In the genomic region with DNA sequence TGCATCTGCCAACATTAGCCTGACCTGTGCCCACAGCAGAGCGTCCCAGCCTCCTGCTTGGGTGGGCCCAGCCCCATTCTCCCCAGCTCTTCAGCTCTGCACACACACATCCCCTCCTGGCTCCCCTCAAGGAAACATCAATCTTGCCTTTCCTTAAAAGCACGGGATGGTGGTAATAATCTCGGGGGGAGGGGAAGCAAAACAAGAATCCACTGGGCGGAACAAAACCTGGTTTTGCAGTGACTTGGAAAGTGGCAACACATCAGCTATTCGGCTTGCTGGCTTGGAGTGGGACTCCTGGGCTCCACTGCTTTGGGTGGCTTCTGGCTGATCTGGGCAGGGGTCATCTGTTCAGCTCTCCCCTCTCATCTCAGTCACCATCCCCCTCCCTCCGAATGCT, we compare ENCODE assay signal across 25 cellular contexts. TPM values are rescaled to one million over a fixed set of nuclear protein-coding genes. Genes with fewer than 3 reads are reported as not detected.
DNase-seq lines count a peak whose midpoint lies in the region; ATAC-seq and TF ChIP-seq lines count a peak whose summit lies in the region.
"Had no signal": no experiment of that assay in that cellular context is flagged by ENCODE, and none has a peak within 500 bp of the region (broad histone marks: within the 10 kb centered on the region; RNA-seq: fewer than 3 reads in every experiment).

No MANE protein-coding gene starts in this region.

- no peak for DNase-seq in CD4-positive, alpha-beta T cell
- DNase-seq in RWPE1 (ENCODE audit: low spot score): no peak
- no peak for DNase-seq in neural crest cell (ENCODE audit: low read depth, low spot score)
- DNase-seq in T-cell: no peak
- no peak for DNase-seq in tibial artery
- DNase-seq: activated CD8-positive, alpha-beta memory T cell treated with anti-CD3 and anti-CD28 coated beads for 24 hours; activated naive CD4-positive, alpha-beta T cell treated with anti-CD3 and anti-CD28 coated beads, Interleukin-2, amount 50 U/mL, for 16 hours; activated T-cell treated with anti-CD3 and anti-CD28 coated beads, Interleukin-2, amount 50 U/mL, for 48 hours; CD8-positive, alpha-beta memory T cell; central memory CD4-positive, alpha-beta T cell; erythroblast; foreskin fibroblast; GDM1; mesendoderm; naive thymus-derived CD4-positive, alpha-beta T cell; NCI-H1436; NCI-H510A; Peyer's patch; right cardiac atrium; stimulated activated CD4-positive, alpha-beta T cell treated with anti-CD3 and anti-CD28 coated beads, Interleukin-4, amount 100 ng/mL, for 1 hour; stimulated activated naive CD4-positive, alpha-beta T cell; T-helper 1 cell had no signal

- no peak overlapping the region for H3K4me3 ChIP-seq in tibial artery
- H3K4me3 ChIP-seq: Peyer's patch had no signal

- POLR2A ChIA-PET in CD4-positive, alpha-beta T cell (lab: Charles Lee): no interaction called here
- POLR2A ChIA-PET in RWPE1 (lab: Yijun Ruan, JAX; ENCODE audit: low non-redundant PET) (no interaction called here), T-cell (lab: Charles Lee) (no interaction called here)

- no peak overlapping the region for H3K27ac ChIP-seq in CD4-positive, alpha-beta T cell (ENCODE audit: low read depth, low read length)
- H3K27ac ChIP-seq in RWPE1 (peak overlapping the region; percentile 59), tibial artery (no peak overlapping the region)
- H3K27ac ChIP-seq: KMS-11 had no signal

- H3K27me3 Mint-ChIP-seq in CD4-positive, alpha-beta T cell: no peaks in the 10 kb centered on the region
- H3K27me3 Mint-ChIP-seq in dendritic cell treated with granulocyte-macrophage colony-stimulating factor and Interleukin-4, amounts not matched to agents 40 ng/mL and 50 ng/mL, for 4 days: no peaks in the 10 kb centered on the region
- H3K27me3 Mint-ChIP-seq in neural crest cell (ENCODE audit: low read depth): peaks cover 2% of the 10 kb centered on the region
- H3K27me3 Mint-ChIP-seq in T-cell: peaks cover 0 to 4% of the 10 kb centered on the region in 2 donors
- H3K27me3 Mint-ChIP-seq: naive thymus-derived CD4-positive, alpha-beta T cell had no signal

- CTCF ChIA-PET in CD4-positive, alpha-beta T cell (lab: Charles Lee): no interaction called here
- CTCF ChIA-PET in RWPE1 (lab: Yijun Ruan, JAX) (no interaction called here), T-cell (lab: Charles Lee) (no interaction called here)

- no peak for TF ChIP-seq CTCF in CD4-positive, alpha-beta T cell (IDR thresholded peaks at IDR 0.05)
- TF ChIP-seq CTCF in RWPE1 (conservative IDR thresholded peaks at IDR 0.05; ENCODE audit: low read depth) (no peak), neural crest cell (conservative IDR thresholded peaks at IDR 0.05) (no peak), tibial artery (IDR thresholded peaks at IDR 0.05) (no peak)

- H3K36me3 ChIP-seq in tibial artery: no peaks in the 10 kb centered on the region

- peak overlapping the region; percentile 9 for H3K4me3 Mint-ChIP-seq in CD4-positive, alpha-beta T cell
- no peak overlapping the region for H3K4me3 Mint-ChIP-seq in dendritic cell treated with granulocyte-macrophage colony-stimulating factor and Interleukin-4, amounts not matched to agents 40 ng/mL and 50 ng/mL, for 4 days
- H3K4me3 Mint-ChIP-seq in neural crest cell (peak overlapping the region; percentile 1), T-cell (no peak overlapping the region)
- H3K4me3 Mint-ChIP-seq: naive thymus-derived CD4-positive, alpha-beta T cell had no signal

- H3K27me3 ChIP-seq in CD4-positive, alpha-beta T cell (ENCODE audit: control insufficient read depth, insufficient read depth, low read length): no peaks in the 10 kb centered on the region
- H3K27me3 ChIP-seq in tibial artery: no peaks in the 10 kb centered on the region
- H3K27me3 ChIP-seq: Peyer's patch had no signal

- no peak overlapping the region for H3K27ac Mint-ChIP-seq in CD4-positive, alpha-beta T cell
- H3K27ac Mint-ChIP-seq in dendritic cell treated with granulocyte-macrophage colony-stimulating factor and Interleukin-4, amounts not matched to agents 40 ng/mL and 50 ng/mL, for 4 days: peak overlapping the region; percentile 56
- H3K27ac Mint-ChIP-seq in neural crest cell (ENCODE audit: unreplicated experiment) (no peak overlapping the region), T-cell (no peak overlapping the region)

- intact Hi-C loops in CD4-positive, alpha-beta T cell (cut with DNase I, micrococcal nuclease): no loop called here
- intact Hi-C loops in dendritic cell treated with granulocyte-macrophage colony-stimulating factor and Interleukin-4, amounts not matched to agents 40 ng/mL and 50 ng/mL, for 4 days (cut with micrococcal nuclease): no loop called here
- intact Hi-C loops in tibial artery (cut with DNase I; ENCODE audit: low total_unique reads): no loop called here

- no peaks in the 10 kb centered on the region for H3K9me3 Mint-ChIP-seq in CD4-positive, alpha-beta T cell
- H3K9me3 Mint-ChIP-seq in dendritic cell treated with granulocyte-macrophage colony-stimulating factor and Interleukin-4, amounts not matched to agents 40 ng/mL and 50 ng/mL, for 4 days: no peaks in the 10 kb centered on the region
- no peaks in the 10 kb centered on the region for H3K9me3 Mint-ChIP-seq in neural crest cell
- no peaks in the 10 kb centered on the region for H3K9me3 Mint-ChIP-seq in T-cell
- H3K9me3 Mint-ChIP-seq: CD8-positive, alpha-beta memory T cell; naive thymus-derived CD4-positive, alpha-beta T cell had no signal

- peaks cover 0 to 29% (median 11%) of the 10 kb centered on the region in 4 donors for H3K4me1 ChIP-seq in tibial artery
- H3K4me1 ChIP-seq: Peyer's patch had no signal

- H3K4me1 Mint-ChIP-seq in CD4-positive, alpha-beta T cell (ENCODE audit: low read depth): peaks cover 5% of the 10 kb centered on the region
- H3K4me1 Mint-ChIP-seq in dendritic cell treated with granulocyte-macrophage colony-stimulating factor and Interleukin-4, amounts not matched to agents 40 ng/mL and 50 ng/mL, for 4 days (ENCODE audit: low read depth): peaks cover 36% of the 10 kb centered on the region
- peaks cover 20% of the 10 kb centered on the region for H3K4me1 Mint-ChIP-seq in neural crest cell
- peaks cover 5 to 15% (median 15%) of the 10 kb centered on the region in 3 donors for H3K4me1 Mint-ChIP-seq in T-cell

- H3K36me3 Mint-ChIP-seq in CD4-positive, alpha-beta T cell (ENCODE audit: low read depth): peaks cover 25% of the 10 kb centered on the region
- peaks cover 44% of the 10 kb centered on the region for H3K36me3 Mint-ChIP-seq in dendritic cell treated with granulocyte-macrophage colony-stimulating factor and Interleukin-4, amounts not matched to agents 40 ng/mL and 50 ng/mL, for 4 days (ENCODE audit: low read depth)
- H3K36me3 Mint-ChIP-seq in neural crest cell (ENCODE audit: low read depth) (peaks cover 4% of the 10 kb centered on the region), T-cell (peaks cover 3% of the 10 kb centered on the region)

- H3K9me3 ChIP-seq in CD4-positive, alpha-beta T cell (ENCODE audit: control insufficient read depth, low read length): no peaks in the 10 kb centered on the region
- H3K9me3 ChIP-seq in tibial artery: no peaks in the 10 kb centered on the region
- H3K9me3 ChIP-seq: Peyer's patch had no signal

- no peak for ATAC-seq in CD4-positive, alpha-beta T cell (ENCODE audit: poor library complexity)
- ATAC-seq in T-cell (replicated peaks in 1 of 4) (no peak), HG02981 (IDR thresholded peaks at IDR 0.05; ENCODE audit: unreplicated experiment) (no peak)
- ATAC-seq: naive thymus-derived CD4-positive, alpha-beta T cell; right cardiac atrium had no signal

RNA-seq across cellular contexts. Expression of gene IRAK1, which starts 3.0 kb away (rescaled TPM):
- total RNA-seq in CD4-positive, alpha-beta T cell: 10 to 100 TPM; 61.2 to 67.4 TPM
- total RNA-seq in neural crest cell (119 and 127 TPM in 2 replicates), T-cell (100 to 1,000 TPM in 1 of 5 donors, 10 to 100 TPM in 4; 66.5 to 102 (median 85.0) TPM)

RNA-seq across cellular contexts. Expression of gene TMEM187, which starts 50.2 kb away (rescaled TPM):
- total RNA-seq in CD4-positive, alpha-beta T cell: 1 to 10 TPM; 1.4 to 2.0 TPM
- 8.0 and 14.0 TPM in 2 replicates for total RNA-seq in neural crest cell
- total RNA-seq in T-cell: 10 to 100 TPM in 3 of 5 donors, 1 to 10 TPM in 2; 4.0 to 16.9 (median 14.1) TPM

RNA-seq across cellular contexts. Expression of gene HCFC1, which starts 51.1 kb away (rescaled TPM):
- 10 to 100 TPM; 45.9 to 50.2 TPM for total RNA-seq in CD4-positive, alpha-beta T cell
- 168 and 173 TPM in 2 replicates for total RNA-seq in neural crest cell
- total RNA-seq in T-cell: 10 to 100 TPM; 67.1 to 73.4 (median 69.2) TPM

Comparison
In these comparisons a context has a peak if more than half of its experiments do, and no peak if none do; other contexts are left out.
1. H3K4me3 Mint-ChIP-seq: peak in CD4-positive, alpha-beta T cell (single experiment) and neural crest cell (single experiment); none in dendritic cell treated with granulocyte-macrophage colony-stimulating factor and Interleukin-4, amounts not matched to agents 40 ng/mL and 50 ng/mL, for 4 days (single experiment) and T-cell (0 of 3).